ENCODE assay signal across 1 cellular context in the genomic region with DNA sequence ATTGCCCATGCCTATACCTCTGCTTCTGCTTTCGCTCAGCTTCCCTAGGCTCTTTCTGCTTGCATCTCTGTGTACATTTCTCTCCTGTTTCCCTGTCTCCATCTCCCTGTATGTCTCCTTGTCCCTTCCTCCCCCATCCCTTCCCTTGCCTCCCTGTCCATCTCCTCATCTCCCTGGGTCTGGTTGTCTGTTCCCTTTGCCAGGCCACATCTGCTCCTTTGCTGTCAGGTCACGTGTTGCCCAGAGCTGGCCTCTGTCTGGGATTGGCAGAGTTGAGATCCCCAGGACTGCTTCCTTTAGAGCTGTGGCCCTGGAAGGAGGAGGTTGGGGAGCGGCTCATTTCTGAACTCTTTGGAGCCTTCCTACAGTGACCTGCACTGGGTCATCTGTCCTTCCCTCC.
TF ChIP-seq lines count a peak whose summit lies in the region.

No MANE protein-coding gene starts in this region.

TF ChIP-seq in SK-N-SH treated with all-trans-retinoic acid at 6 μM for 48 hours, 23 proteins besides CTCF, POLR2A, EP300 and RAD21 (continued from another document):
- no peak for TF ChIP-seq TCF4 (CRISPR knock-in tag; IDR thresholded peaks at IDR 0.05; ENCODE audit: borderline replicate concordance)
- TF ChIP-seq ESRRG (CRISPR knock-in tag; IDR thresholded peaks at IDR 0.05) = no peak
- TF ChIP-seq ZNF565 (CRISPR knock-in tag; conservative IDR thresholded peaks at IDR 0.05; ENCODE audit: low read depth) = no peak
- TF ChIP-seq CSDC2 (CRISPR knock-in tag; IDR thresholded peaks at IDR 0.05) = no peak
- TF ChIP-seq, protein P1, sequence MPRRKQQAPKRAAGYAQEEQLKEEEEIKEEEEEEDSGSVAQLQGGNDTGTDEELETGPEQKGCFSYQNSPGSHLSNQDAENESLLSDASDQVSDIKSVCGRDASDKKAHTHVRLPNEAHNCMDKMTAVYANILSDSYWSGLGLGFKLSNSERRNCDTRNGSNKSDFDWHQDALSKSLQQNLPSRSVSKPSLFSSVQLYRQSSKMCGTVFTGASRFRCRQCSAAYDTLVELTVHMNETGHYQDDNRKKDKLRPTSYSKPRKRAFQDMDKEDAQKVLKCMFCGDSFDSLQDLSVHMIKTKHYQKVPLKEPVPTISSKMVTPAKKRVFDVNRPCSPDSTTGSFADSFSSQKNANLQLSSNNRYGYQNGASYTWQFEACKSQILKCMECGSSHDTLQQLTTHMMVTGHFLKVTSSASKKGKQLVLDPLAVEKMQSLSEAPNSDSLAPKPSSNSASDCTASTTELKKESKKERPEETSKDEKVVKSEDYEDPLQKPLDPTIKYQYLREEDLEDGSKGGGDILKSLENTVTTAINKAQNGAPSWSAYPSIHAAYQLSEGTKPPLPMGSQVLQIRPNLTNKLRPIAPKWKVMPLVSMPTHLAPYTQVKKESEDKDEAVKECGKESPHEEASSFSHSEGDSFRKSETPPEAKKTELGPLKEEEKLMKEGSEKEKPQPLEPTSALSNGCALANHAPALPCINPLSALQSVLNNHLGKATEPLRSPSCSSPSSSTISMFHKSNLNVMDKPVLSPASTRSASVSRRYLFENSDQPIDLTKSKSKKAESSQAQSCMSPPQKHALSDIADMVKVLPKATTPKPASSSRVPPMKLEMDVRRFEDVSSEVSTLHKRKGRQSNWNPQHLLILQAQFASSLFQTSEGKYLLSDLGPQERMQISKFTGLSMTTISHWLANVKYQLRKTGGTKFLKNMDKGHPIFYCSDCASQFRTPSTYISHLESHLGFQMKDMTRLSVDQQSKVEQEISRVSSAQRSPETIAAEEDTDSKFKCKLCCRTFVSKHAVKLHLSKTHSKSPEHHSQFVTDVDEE (CRISPR knock-in tag; IDR thresholded peaks at IDR 0.05) = no peak
- no peak for TF ChIP-seq TOX (CRISPR knock-in tag; IDR thresholded peaks at IDR 0.05; ENCODE audit: borderline replicate concordance)
- no peak for TF ChIP-seq ZFP3 (CRISPR knock-in tag; IDR thresholded peaks at IDR 0.05)
- TF ChIP-seq, protein P2, sequence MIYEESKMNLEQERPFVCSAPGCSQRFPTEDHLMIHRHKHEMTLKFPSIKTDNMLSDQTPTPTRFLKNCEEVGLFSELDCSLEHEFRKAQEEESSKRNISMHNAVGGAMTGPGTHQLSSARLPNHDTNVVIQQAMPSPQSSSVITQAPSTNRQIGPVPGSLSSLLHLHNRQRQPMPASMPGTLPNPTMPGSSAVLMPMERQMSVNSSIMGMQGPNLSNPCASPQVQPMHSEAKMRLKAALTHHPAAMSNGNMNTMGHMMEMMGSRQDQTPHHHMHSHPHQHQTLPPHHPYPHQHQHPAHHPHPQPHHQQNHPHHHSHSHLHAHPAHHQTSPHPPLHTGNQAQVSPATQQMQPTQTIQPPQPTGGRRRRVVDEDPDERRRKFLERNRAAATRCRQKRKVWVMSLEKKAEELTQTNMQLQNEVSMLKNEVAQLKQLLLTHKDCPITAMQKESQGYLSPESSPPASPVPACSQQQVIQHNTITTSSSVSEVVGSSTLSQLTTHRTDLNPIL (CRISPR knock-in tag; IDR thresholded peaks at IDR 0.05; ENCODE audit: low read depth) = no peak
- no peak for TF ChIP-seq PPARA (CRISPR knock-in tag; IDR thresholded peaks at IDR 0.05; ENCODE audit: borderline replicate concordance)
- TF ChIP-seq ARNTL (CRISPR knock-in tag; IDR thresholded peaks at IDR 0.05; ENCODE audit: borderline replicate concordance, low read depth) = no peak
